In genomic region chr1:223018534-223018933, GRCh38 we compare ENCODE assay signal across 1 cellular context.
TF ChIP-seq lines count a peak whose summit lies in the region.

No MANE protein-coding gene starts in this region.

TF ChIP-seq in IMR-90, 13 proteins besides CTCF, POLR2A, EP300 and RAD21:
- no peak for TF ChIP-seq NFE2L2 (IDR thresholded peaks at IDR 0.05; ENCODE audit: low read depth, low read length)
- TF ChIP-seq MAZ (IDR thresholded peaks at IDR 0.05; ENCODE audit: borderline replicate concordance, low read depth, low read length): no peak
- TF ChIP-seq MAFK (IDR thresholded peaks at IDR 0.05; ENCODE audit: low read depth, low read length): no peak
- no peak for TF ChIP-seq USF2 (IDR thresholded peaks at IDR 0.05; ENCODE audit: low read depth, low read length)
- no peak for TF ChIP-seq BHLHE40 (IDR thresholded peaks at IDR 0.05; ENCODE audit: low read depth, low read length)
- TF ChIP-seq CHD1 (IDR thresholded peaks at IDR 0.05; ENCODE audit: low read depth, low read length): no peak
- TF ChIP-seq RFX5 (IDR thresholded peaks at IDR 0.05; ENCODE audit: low read depth, low read length): no peak
- no peak for TF ChIP-seq RCOR1 (IDR thresholded peaks at IDR 0.05; ENCODE audit: insufficient replicate concordance, low read length)
- no peak for TF ChIP-seq FOS (IDR thresholded peaks at IDR 0.05; ENCODE audit: low read depth, low read length)
- TF ChIP-seq ELK1 (IDR thresholded peaks at IDR 0.05; ENCODE audit: borderline replicate concordance, low read depth, low read length): no peak
- no peak for TF ChIP-seq MXI1 (IDR thresholded peaks at IDR 0.05; ENCODE audit: borderline replicate concordance, low read depth, low read length)
- TF ChIP-seq SMC3 (IDR thresholded peaks at IDR 0.05; ENCODE audit: low read depth, low read length): no peak
- TF ChIP-seq CEBPB (IDR thresholded peaks at IDR 0.05; ENCODE audit: low read depth, low read length): no peak
